Comparison of ENCODE assay signal across 11 cellular contexts in the genomic region with DNA sequence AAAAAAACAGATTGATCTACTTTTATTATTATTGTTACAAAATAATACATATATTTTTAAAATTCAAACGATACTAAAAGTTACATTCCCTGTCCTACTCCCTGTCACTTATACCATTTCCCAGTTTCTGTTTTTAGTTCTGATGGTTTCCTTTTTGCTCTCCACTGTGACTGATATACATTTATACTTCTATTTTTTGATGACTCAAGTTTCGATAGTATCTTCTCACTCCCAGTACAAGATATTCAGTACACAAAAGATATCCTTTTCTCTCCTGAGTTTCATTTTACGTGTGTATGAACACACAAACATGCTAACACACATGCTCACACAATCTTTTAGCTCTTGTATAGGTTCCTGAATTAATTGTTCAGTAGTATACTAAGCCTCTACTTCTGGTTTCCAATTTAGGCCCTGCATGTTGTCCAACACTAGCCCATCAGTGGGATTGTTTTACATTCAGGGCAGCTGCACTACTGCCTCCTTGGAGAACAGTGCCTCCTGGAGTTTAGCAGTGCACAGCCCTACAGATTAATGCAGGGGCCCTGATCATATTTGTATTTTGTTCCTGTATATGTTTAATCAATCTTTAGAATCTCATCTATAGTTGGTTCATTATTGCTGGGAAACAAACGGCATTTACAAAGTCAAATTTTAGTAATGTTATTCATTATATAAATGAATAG.
DNase-seq lines count a peak whose midpoint lies in the region; ATAC-seq and TF ChIP-seq lines count a peak whose summit lies in the region.
"Had no signal": no experiment of that assay in that cellular context is flagged by ENCODE, and none has a peak within 500 bp of the region (broad histone marks: within the 10 kb centered on the region; RNA-seq: fewer than 3 reads in every experiment).

No MANE protein-coding gene starts in this region.

- H3K27me3 ChIP-seq in lower lobe of right lung (ENCODE audit: low read depth): no peaks in the 10 kb centered on the region
- H3K27me3 ChIP-seq: upper lobe of left lung had no signal

- no peak overlapping the region for H3K27ac ChIP-seq in lower lobe of right lung
- H3K27ac ChIP-seq: PC-9, upper lobe of left lung had no signal

- intact Hi-C loops in lower lobe of right lung (cut with DNase I): no loop called here

- no peak for DNase-seq in GM10266 (ENCODE audit: extremely low spot score)
- no peak for DNase-seq in astrocyte of the spinal cord (ENCODE audit: low read depth, low spot score)
- no peak for DNase-seq in lower lobe of right lung
- DNase-seq in NCI-H82 (lab: John Stamatoyannopoulos, UW): no peak
- no peak for DNase-seq in occipital lobe (lab: John Stamatoyannopoulos, UW)
- DNase-seq: DMS153, PC-9, upper lobe of left lung had no signal

- H3K9me3 ChIP-seq in lower lobe of right lung: no peaks in the 10 kb centered on the region
- H3K9me3 ChIP-seq: upper lobe of left lung had no signal

- H3K4me1 ChIP-seq in lower lobe of right lung: peaks cover 14% of the 10 kb centered on the region

- no peaks in the 10 kb centered on the region for H3K36me3 ChIP-seq in lower lobe of right lung
- H3K36me3 ChIP-seq: upper lobe of left lung had no signal

- in situ Hi-C loops in astrocyte of the spinal cord (cut with HindIII; ENCODE audit: low sequenced_read_pairs): no loop called here

- H3K4me3 ChIP-seq in astrocyte of the spinal cord (ENCODE audit: low read depth, low read length) (no peak overlapping the region), lower lobe of right lung (no peak overlapping the region)
- H3K4me3 ChIP-seq: PC-9, upper lobe of left lung had no signal

- TF ChIP-seq CTCF in GM10266 (IDR thresholded peaks at IDR 0.05; ENCODE audit: control insufficient read depth, insufficient read depth, low read depth, missing control alignments): peak; percentile 32
- peak; percentile 12 for TF ChIP-seq CTCF in astrocyte of the spinal cord (IDR thresholded peaks at IDR 0.05; ENCODE audit: low read depth, low read length)
- peak; percentile 9 for TF ChIP-seq CTCF in lower lobe of right lung (IDR thresholded peaks at IDR 0.05)

- peak; percentile 52 for ATAC-seq in HG03103 (IDR thresholded peaks at IDR 0.05; ENCODE audit: low read depth, unreplicated experiment)
- no peak for ATAC-seq in lower lobe of right lung
- ATAC-seq in HG03175 (IDR thresholded peaks at IDR 0.05; ENCODE audit: unreplicated experiment): no peak
- ATAC-seq in GM18870 (IDR thresholded peaks at IDR 0.05; ENCODE audit: unreplicated experiment): no peak
